ENCODE assay signal across 21 cellular contexts in the genomic region with DNA sequence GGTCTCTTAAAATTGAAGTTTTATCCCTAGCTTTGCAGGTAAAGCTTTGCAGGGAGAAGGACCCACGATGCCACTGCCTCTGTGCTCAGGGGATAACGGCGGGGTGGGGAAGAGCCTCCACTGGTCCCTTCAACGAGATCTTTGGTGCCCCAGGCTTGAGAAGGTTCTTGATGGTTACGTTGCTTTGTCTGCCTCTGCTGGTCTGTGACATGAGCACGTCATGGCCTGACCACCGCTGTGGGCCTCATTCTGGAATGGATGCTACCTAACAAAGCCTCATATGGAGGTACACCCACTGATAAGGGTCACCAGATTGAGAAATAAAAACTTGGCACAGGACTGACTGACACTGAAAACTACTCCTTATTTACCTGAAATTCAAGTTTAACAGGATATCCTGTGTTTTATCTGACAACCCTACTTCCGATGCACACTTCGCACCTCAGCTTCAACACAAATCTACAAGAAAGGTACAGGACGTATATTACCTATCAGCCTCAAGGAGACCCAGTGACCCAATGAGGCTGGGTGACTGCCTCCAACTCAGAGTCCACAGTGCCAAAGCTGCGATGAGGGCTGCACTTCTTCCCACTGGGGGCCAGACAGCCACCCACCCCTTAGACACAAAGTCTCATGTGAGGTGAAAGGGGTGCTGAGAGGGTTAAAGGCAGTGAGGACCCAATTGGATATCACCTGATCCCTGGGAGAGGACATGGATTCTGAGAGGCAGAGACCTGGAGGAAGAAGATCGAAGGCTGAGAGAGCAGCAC.
A peak's percentile ranks its signal among the peaks of the same experiment; 100 is the strongest.
DNase-seq lines count a peak whose midpoint lies in the region; ATAC-seq and TF ChIP-seq lines count a peak whose summit lies in the region.
"Had no signal": no experiment of that assay in that cellular context is flagged by ENCODE, and none has a peak within 500 bp of the region (broad histone marks: within the 10 kb centered on the region; RNA-seq: fewer than 3 reads in every experiment).

No MANE protein-coding gene starts in this region.

- peak; percentile 68 for ATAC-seq in central memory CD8-positive, alpha-beta T cell (replicated peaks; ENCODE audit: extremely low read depth, poor library complexity, severe bottlenecking)
- ATAC-seq in HG02885 (IDR thresholded peaks at IDR 0.05; ENCODE audit: poor library complexity, unreplicated experiment), result no peak
- ATAC-seq: gastrocnemius medialis, mucosa of descending colon had no signal

- no peak overlapping the region for H2BK5ac ChIP-seq in H9 (ENCODE audit: insufficient read length, low read length)
- H2BK5ac ChIP-seq in neuronal stem cell (ENCODE audit: low read length), result no peak overlapping the region

- CTCF ChIA-PET in activated CD4-positive, alpha-beta memory T cell treated with anti-CD3 and anti-CD28 coated beads, Interleukin-2, amount 10 ng/mL, durations not matched to agents 7 days and 5 days (lab: Charles Lee), result interaction anchor here (1.3 kb wide), 1 partner anchor 9 kb away, joined by 3 read pairs; no protein-coding TSS in a partner anchor
- CTCF ChIA-PET in activated CD4-positive, alpha-beta memory T cell treated with anti-CD3 and anti-CD28 coated beads for 36 hours (lab: Charles Lee), result interaction anchor here (0.5 kb wide), 1 partner anchor 169 kb away, joined by 3 read pairs; no protein-coding TSS in a partner anchor

- no peak overlapping the region for H2AFZ ChIP-seq in H9 (ENCODE audit: low read length)
- no peak overlapping the region for H2AFZ ChIP-seq in neuronal stem cell (ENCODE audit: low read length)

- no peak overlapping the region for H2BK20ac ChIP-seq in H9 (ENCODE audit: low read depth, low read length, poor library complexity, severe bottlenecking)

- H4K8ac ChIP-seq in H9 (replicated peaks; ENCODE audit: insufficient read length, low read depth, low read length) (no peak overlapping the region), neuronal stem cell (ENCODE audit: low read depth, low read length) (no peak overlapping the region)

- H3K27me3 Mint-ChIP-seq in activated CD4-positive, alpha-beta memory T cell treated with anti-CD3 and anti-CD28 coated beads, Interleukin-2, amount 10 ng/mL, durations not matched to agents 7 days and 5 days, result no peaks in the 10 kb centered on the region
- no peaks in the 10 kb centered on the region for H3K27me3 Mint-ChIP-seq in activated CD4-positive, alpha-beta memory T cell treated with anti-CD3 and anti-CD28 coated beads for 36 hours
- no peaks in the 10 kb centered on the region for H3K27me3 Mint-ChIP-seq in H9 (ENCODE audit: low read depth)
- H3K27me3 Mint-ChIP-seq in central memory CD8-positive, alpha-beta T cell, result no peaks in the 10 kb centered on the region
- H3K27me3 Mint-ChIP-seq: type B pancreatic cell had no signal

- peaks cover 10% of the 10 kb centered on the region for H3K36me3 Mint-ChIP-seq in activated CD4-positive, alpha-beta memory T cell treated with anti-CD3 and anti-CD28 coated beads, Interleukin-2, amount 10 ng/mL, durations not matched to agents 7 days and 5 days (ENCODE audit: low read depth)
- no peaks in the 10 kb centered on the region for H3K36me3 Mint-ChIP-seq in activated CD4-positive, alpha-beta memory T cell treated with anti-CD3 and anti-CD28 coated beads for 36 hours
- H3K36me3 Mint-ChIP-seq in H9 (ENCODE audit: insufficient read depth in 1 of 3, low read depth in 3 of 3), result peaks cover 2 to 7% (median 4%) of the 10 kb centered on the region in 3 experiments
- H3K36me3 Mint-ChIP-seq in central memory CD8-positive, alpha-beta T cell (ENCODE audit: insufficient read depth), result peaks cover 3% of the 10 kb centered on the region

- H4K91ac ChIP-seq in H9 (ENCODE audit: insufficient read length, low read depth, low read length), result no peak overlapping the region
- H4K91ac ChIP-seq in neuronal stem cell (ENCODE audit: low read depth, low read length, poor library complexity), result no peak overlapping the region

- H3K9ac ChIP-seq in H9 (ENCODE audit: extremely low read depth, insufficient read length, low read length) (no peak overlapping the region), neuronal stem cell (ENCODE audit: low read depth, low read length, poor library complexity) (no peak overlapping the region)

- H2BK120ac ChIP-seq in H9 (ENCODE audit: low read depth, low read length, poor library complexity, severe bottlenecking) (no peak overlapping the region), neuronal stem cell (ENCODE audit: low read depth, low read length) (no peak overlapping the region)

- no peak overlapping the region for H2BK15ac ChIP-seq in H9 (ENCODE audit: low read depth, low read length)
- no peak overlapping the region for H2BK15ac ChIP-seq in neuronal stem cell (ENCODE audit: low read length)

- H3K4me2 ChIP-seq in H9 (ENCODE audit: insufficient read depth, insufficient read length, low read length) (no peak overlapping the region), neuronal stem cell (ENCODE audit: insufficient read depth, low read length, poor library complexity, severe bottlenecking) (no peak overlapping the region)
- H3K4me2 ChIP-seq: A549 had no signal

- peaks cover 11% of the 10 kb centered on the region for H3K4me1 Mint-ChIP-seq in activated CD4-positive, alpha-beta memory T cell treated with anti-CD3 and anti-CD28 coated beads, Interleukin-2, amount 10 ng/mL, durations not matched to agents 7 days and 5 days
- peaks cover 19% of the 10 kb centered on the region for H3K4me1 Mint-ChIP-seq in activated CD4-positive, alpha-beta memory T cell treated with anti-CD3 and anti-CD28 coated beads for 36 hours (ENCODE audit: low read depth)
- H3K4me1 Mint-ChIP-seq in H9, result peaks cover 15 to 16% of the 10 kb centered on the region in 2 experiments
- H3K4me1 Mint-ChIP-seq in central memory CD8-positive, alpha-beta T cell, result peaks cover 51% of the 10 kb centered on the region

- TF ChIP-seq CTCF in H9 (conservative IDR thresholded peaks at IDR 0.05), result no peak

- peaks cover under 1 to 4% of the 10 kb centered on the region in 2 donors for H3K36me3 ChIP-seq in neuronal stem cell (replicated peaks in 1 of 2; ENCODE audit: control insufficient read depth in 2 of 2, insufficient read depth in 2 of 2, low read length in 2 of 2)
- H3K36me3 ChIP-seq: gastrocnemius medialis had no signal

- H3K23ac ChIP-seq in H9 (ENCODE audit: insufficient read length, low read depth, low read length) (no peak overlapping the region), neuronal stem cell (ENCODE audit: low read depth, low read length, poor library complexity) (peak overlapping the region; percentile 23)

- H3K4me3 ChIP-seq in neuronal stem cell (ENCODE audit: low read length in 2 of 2), result no peak overlapping the region
- H3K4me3 ChIP-seq: A549, esophagus squamous epithelium, gastrocnemius medialis, mucosa of descending colon had no signal

- peaks cover 2% of the 10 kb centered on the region; the same call in 1 of the 2 replicates for H3K4me1 ChIP-seq in H9 (ENCODE audit: insufficient read depth, low read length)
- H3K4me1 ChIP-seq in neuronal stem cell (ENCODE audit: control insufficient read depth in 2 of 2, insufficient read depth in 1 of 2, low read depth in 1 of 2, low read length in 2 of 2), result peaks cover 0 to 3% of the 10 kb centered on the region in 2 donors
- H3K4me1 ChIP-seq: A549, esophagus squamous epithelium, gastrocnemius medialis had no signal

- no peak overlapping the region; the same call in 1 of the 2 replicates for H3K14ac ChIP-seq in H9 (ENCODE audit: insufficient read depth, low read length)
- H3K14ac ChIP-seq in neuronal stem cell (ENCODE audit: low read length), result no peak overlapping the region

- H2BK12ac ChIP-seq in H9 (ENCODE audit: insufficient read length, low read depth, low read length) (no peak overlapping the region), neuronal stem cell (ENCODE audit: low read length) (no peak overlapping the region)

- no peak for DNase-seq in activated CD4-positive, alpha-beta memory T cell treated with anti-CD3 and anti-CD28 coated beads, Interleukin-2, amount 10 ng/mL, durations not matched to agents 7 days and 5 days
- no peak for DNase-seq in activated CD4-positive, alpha-beta memory T cell treated with anti-CD3 and anti-CD28 coated beads for 36 hours
- DNase-seq in H9, result no peak
- DNase-seq in central memory CD8-positive, alpha-beta T cell (ENCODE audit: low spot score in 2 of 2), result no peak
- no peak for DNase-seq in neuronal stem cell (ENCODE audit: low spot score)
- DNase-seq in dermis blood vessel endothelial cell, result no peak
- no peak for DNase-seq in SW480 (ENCODE audit: low spot score)
- DNase-seq: activated CD4-positive, alpha-beta T cell treated with anti-CD3 and anti-CD28 coated beads, Interleukin-2, amount 50 U/mL, for 1 hour; EL; esophagus squamous epithelium; gastrocnemius medialis; islet precursor cell; Karpas-422; mucosa of descending colon; NCI-H187 treated with DMSO at 0.1 percent for 48 hours; NCI-H226; NCI-H774; nucleus accumbens had no signal

- no peaks in the 10 kb centered on the region for H3K9me3 Mint-ChIP-seq in activated CD4-positive, alpha-beta memory T cell treated with anti-CD3 and anti-CD28 coated beads, Interleukin-2, amount 10 ng/mL, durations not matched to agents 7 days and 5 days
- H3K9me3 Mint-ChIP-seq in activated CD4-positive, alpha-beta memory T cell treated with anti-CD3 and anti-CD28 coated beads for 36 hours, result no peaks in the 10 kb centered on the region
- H3K9me3 Mint-ChIP-seq in H9, result no peaks in the 10 kb centered on the region; a peak in 2 of 5 replicates
- H3K9me3 Mint-ChIP-seq in central memory CD8-positive, alpha-beta T cell, result no peaks in the 10 kb centered on the region
- H3K9me3 Mint-ChIP-seq: type B pancreatic cell had no signal

- H2AK5ac ChIP-seq in H9 (ENCODE audit: insufficient read length, low read length), result no peak overlapping the region
- H2AK5ac ChIP-seq in neuronal stem cell (ENCODE audit: low read depth, low read length), result no peak overlapping the region

- H3K4ac ChIP-seq in H9 (ENCODE audit: low read depth, low read length), result no peak overlapping the region
- no peak overlapping the region for H3K4ac ChIP-seq in neuronal stem cell (ENCODE audit: low read length)

- intact Hi-C loops in activated CD4-positive, alpha-beta memory T cell treated with anti-CD3 and anti-CD28 coated beads for 36 hours (cut with micrococcal nuclease), result no loop called here

- no peaks in the 10 kb centered on the region for H4K20me1 ChIP-seq in H9 (ENCODE audit: control insufficient read depth, insufficient read depth, insufficient read length)

- no peak overlapping the region for H3K4me3 Mint-ChIP-seq in activated CD4-positive, alpha-beta memory T cell treated with anti-CD3 and anti-CD28 coated beads, Interleukin-2, amount 10 ng/mL, durations not matched to agents 7 days and 5 days
- H3K4me3 Mint-ChIP-seq in activated CD4-positive, alpha-beta memory T cell treated with anti-CD3 and anti-CD28 coated beads for 36 hours, result no peak overlapping the region
- no peak overlapping the region; a peak in 1 of 5 replicates for H3K4me3 Mint-ChIP-seq in H9
- H3K4me3 Mint-ChIP-seq in central memory CD8-positive, alpha-beta T cell, result peak overlapping the region; percentile 3
- H3K4me3 Mint-ChIP-seq: type B pancreatic cell had no signal

- H3K27ac Mint-ChIP-seq in activated CD4-positive, alpha-beta memory T cell treated with anti-CD3 and anti-CD28 coated beads, Interleukin-2, amount 10 ng/mL, durations not matched to agents 7 days and 5 days, result peak overlapping the region; percentile 62
- no peak overlapping the region for H3K27ac Mint-ChIP-seq in activated CD4-positive, alpha-beta memory T cell treated with anti-CD3 and anti-CD28 coated beads for 36 hours
- peak overlapping the region in 2 of 3 experiments; percentile 45 to 80; a peak in 2 of 7 replicates for H3K27ac Mint-ChIP-seq in H9
- H3K27ac Mint-ChIP-seq in central memory CD8-positive, alpha-beta T cell (ENCODE audit: low read depth), result peak overlapping the region; percentile 67
- H3K27ac Mint-ChIP-seq: type B pancreatic cell had no signal

- H3K56ac ChIP-seq in H9 (ENCODE audit: insufficient read length, low read depth, low read length), result no peak overlapping the region

- peaks cover 4% of the 10 kb centered on the region for H3K79me1 ChIP-seq in H9 (ENCODE audit: insufficient read depth, low read depth, low read length, poor library complexity, severe bottlenecking)
- peaks cover 7% of the 10 kb centered on the region for H3K79me1 ChIP-seq in neuronal stem cell (ENCODE audit: low read depth, low read length)

- POLR2A ChIA-PET in activated CD4-positive, alpha-beta memory T cell treated with anti-CD3 and anti-CD28 coated beads, Interleukin-2, amount 10 ng/mL, durations not matched to agents 7 days and 5 days (lab: Charles Lee), result no interaction called here
- POLR2A ChIA-PET in activated CD4-positive, alpha-beta memory T cell treated with anti-CD3 and anti-CD28 coated beads for 36 hours (lab: Charles Lee), result no interaction called here

- WGBS in H9 (ENCODE audit: extremely low coverage, insufficient read length, low lambda C conversion rate), result no CpG with 5 or more reads among the region's 12 CpGs
- no CpG with 5 or more reads among the region's 12 CpGs for WGBS in neuronal stem cell (ENCODE audit: extremely low coverage in 2 of 2, insufficient read length in 2 of 2, insufficient replicate concordance in 1 of 2), 2 donors

- H3K23me2 ChIP-seq in H9 (ENCODE audit: insufficient read length, low read depth, low read length, poor library complexity, severe bottlenecking), result no peaks in the 10 kb centered on the region

- no peak overlapping the region for H4K5ac ChIP-seq in H9 (ENCODE audit: insufficient read length, low read depth, low read length)

- H3K79me2 ChIP-seq in H9 (ENCODE audit: insufficient read depth, low read length), result peaks cover 6% of the 10 kb centered on the region; the same call in 1 of the 2 replicates

- H3K18ac ChIP-seq in H9 (ENCODE audit: insufficient read length, low read depth, low read length) (no peak overlapping the region), neuronal stem cell (ENCODE audit: low read length) (peak overlapping the region; percentile 21)

- H3K27me3 ChIP-seq in H9 (ENCODE audit: insufficient read depth, low read length), result no peaks in the 10 kb centered on the region
- H3K27me3 ChIP-seq in neuronal stem cell (ENCODE audit: control insufficient read depth in 3 of 3, insufficient read depth in 3 of 3, low read depth in 1 of 3, low read length in 3 of 3), result no peaks in the 10 kb centered on the region
- H3K27me3 ChIP-seq: esophagus squamous epithelium, gastrocnemius medialis had no signal

- H3T11ph ChIP-seq in H9 (ENCODE audit: low read length), result no peak overlapping the region

- H3K27ac ChIP-seq in H9 (ENCODE audit: insufficient read length, low read depth, low read length), result no peak overlapping the region
- no peak overlapping the region for H3K27ac ChIP-seq in neuronal stem cell (replicated peaks; ENCODE audit: low read length)
- H3K27ac ChIP-seq: A549, esophagus squamous epithelium, gastrocnemius medialis had no signal

- H3K9me3 ChIP-seq in H9 (ENCODE audit: control insufficient read depth, low read depth, low read length), result no peaks in the 10 kb centered on the region
- H3K9me3 ChIP-seq in neuronal stem cell (replicated peaks in 1 of 2; ENCODE audit: control insufficient read depth in 2 of 2, insufficient read depth in 1 of 2, low read depth in 1 of 2, low read length in 2 of 2), result peaks cover 3 to 4% of the 10 kb centered on the region in 2 donors
- H3K9me3 ChIP-seq: A549, esophagus squamous epithelium, gastrocnemius medialis, mucosa of descending colon had no signal
